ENCODE assay signal across 2 cellular contexts in genomic region chr16:21639493-21639892, GRCh38.
A peak's percentile ranks its signal among the peaks of the same experiment; 100 is the strongest.
TF ChIP-seq lines count a peak whose summit lies in the region.

No MANE protein-coding gene starts in this region.

TF ChIP-seq in HepG2, 621 proteins besides CTCF, POLR2A, EP300 and RAD21:
- TF ChIP-seq MNT (IDR thresholded peaks at IDR 0.05) = peak; percentile 96
- TF ChIP-seq ZBTB34 (CRISPR knock-in tag; IDR thresholded peaks at IDR 0.05) = no peak

TF ChIP-seq in WTC11, 78 proteins besides CTCF, POLR2A, EP300 and RAD21:
- TF ChIP-seq TEAD4 (CRISPR knock-in tag; IDR thresholded peaks at IDR 0.05) (no peak), USF1 (CRISPR knock-in tag; IDR thresholded peaks at IDR 0.05) (no peak), IRF2 (CRISPR knock-in tag; IDR thresholded peaks at IDR 0.05; ENCODE audit: borderline replicate concordance, low read depth) (no peak), CBFB (CRISPR knock-in tag; IDR thresholded peaks at IDR 0.05; ENCODE audit: low read depth) (no peak), MYBL2 (CRISPR knock-in tag; IDR thresholded peaks at IDR 0.05) (no peak), ZBTB43 (CRISPR knock-in tag; IDR thresholded peaks at IDR 0.05) (no peak), ZMAT4 (CRISPR knock-in tag; IDR thresholded peaks at IDR 0.05) (no peak), MAX (CRISPR knock-in tag; IDR thresholded peaks at IDR 0.05) (no peak), E2F1 (CRISPR knock-in tag; IDR thresholded peaks at IDR 0.05) (no peak), FOXP4 (CRISPR knock-in tag; IDR thresholded peaks at IDR 0.05) (no peak), ZNF281 (CRISPR knock-in tag; IDR thresholded peaks at IDR 0.05) (no peak), PRRX2 (CRISPR knock-in tag; IDR thresholded peaks at IDR 0.05) (no peak), CREM (CRISPR knock-in tag; IDR thresholded peaks at IDR 0.05) (no peak), ETV6 (CRISPR knock-in tag; IDR thresholded peaks at IDR 0.05) (no peak)
